Comparison of ENCODE assay signal across 2 cellular contexts in genomic region chr6:31193206-31193605, GRCh38.
TF ChIP-seq lines count a peak whose summit lies in the region.

No MANE protein-coding gene starts in this region.

TF ChIP-seq in HCT116, 20 proteins besides CTCF, POLR2A, EP300 and RAD21:
- TF ChIP-seq EZH2 (IDR thresholded peaks at IDR 0.05) (no peak), POLR2AphosphoS5 (IDR thresholded peaks at IDR 0.05; ENCODE audit: low read depth, low read length) (no peak), JUND (IDR thresholded peaks at IDR 0.05) (no peak), YY1 (IDR thresholded peaks at IDR 0.05; ENCODE audit: extremely low read depth, insufficient replicate concordance, low read depth, low read length) (no peak), EZH2phosphoT487 (IDR thresholded peaks at IDR 0.05; ENCODE audit: borderline replicate concordance) (no peak), TCF7L2 (IDR thresholded peaks at IDR 0.05; ENCODE audit: borderline replicate concordance, extremely low read depth, insufficient read depth, insufficient read length) (no peak), ZBTB33 (IDR thresholded peaks at IDR 0.05; ENCODE audit: extremely low read depth, insufficient replicate concordance, low read length) (no peak), ZNF274 (IDR thresholded peaks at IDR 0.05; ENCODE audit: low read depth, low read length) (no peak), MAX (IDR thresholded peaks at IDR 0.05) (no peak), SRF (IDR thresholded peaks at IDR 0.05; ENCODE audit: low read depth) (no peak), SIN3A (IDR thresholded peaks at IDR 0.05; ENCODE audit: low read depth) (no peak), SP1 (IDR thresholded peaks at IDR 0.05; ENCODE audit: low read depth) (no peak), CEBPB (IDR thresholded peaks at IDR 0.05; ENCODE audit: low read depth) (no peak), FOSL1 (IDR thresholded peaks at IDR 0.05; ENCODE audit: low read depth) (no peak)

TF ChIP-seq in K562, 482 proteins besides CTCF, POLR2A, EP300 and RAD21:
- peak; percentile 86 for TF ChIP-seq ZBTB33 (CRISPR knock-in tag; IDR thresholded peaks at IDR 0.05)
- TF ChIP-seq, protein P1, sequence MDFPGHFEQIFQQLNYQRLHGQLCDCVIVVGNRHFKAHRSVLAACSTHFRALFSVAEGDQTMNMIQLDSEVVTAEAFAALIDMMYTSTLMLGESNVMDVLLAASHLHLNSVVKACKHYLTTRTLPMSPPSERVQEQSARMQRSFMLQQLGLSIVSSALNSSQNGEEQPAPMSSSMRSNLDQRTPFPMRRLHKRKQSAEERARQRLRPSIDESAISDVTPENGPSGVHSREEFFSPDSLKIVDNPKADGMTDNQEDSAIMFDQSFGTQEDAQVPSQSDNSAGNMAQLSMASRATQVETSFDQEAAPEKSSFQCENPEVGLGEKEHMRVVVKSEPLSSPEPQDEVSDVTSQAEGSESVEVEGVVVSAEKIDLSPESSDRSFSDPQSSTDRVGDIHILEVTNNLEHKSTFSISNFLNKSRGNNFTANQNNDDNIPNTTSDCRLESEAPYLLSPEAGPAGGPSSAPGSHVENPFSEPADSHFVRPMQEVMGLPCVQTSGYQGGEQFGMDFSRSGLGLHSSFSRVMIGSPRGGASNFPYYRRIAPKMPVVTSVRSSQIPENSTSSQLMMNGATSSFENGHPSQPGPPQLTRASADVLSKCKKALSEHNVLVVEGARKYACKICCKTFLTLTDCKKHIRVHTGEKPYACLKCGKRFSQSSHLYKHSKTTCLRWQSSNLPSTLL (IDR thresholded peaks at IDR 0.05) = no peak
- TF ChIP-seq, protein P2, sequence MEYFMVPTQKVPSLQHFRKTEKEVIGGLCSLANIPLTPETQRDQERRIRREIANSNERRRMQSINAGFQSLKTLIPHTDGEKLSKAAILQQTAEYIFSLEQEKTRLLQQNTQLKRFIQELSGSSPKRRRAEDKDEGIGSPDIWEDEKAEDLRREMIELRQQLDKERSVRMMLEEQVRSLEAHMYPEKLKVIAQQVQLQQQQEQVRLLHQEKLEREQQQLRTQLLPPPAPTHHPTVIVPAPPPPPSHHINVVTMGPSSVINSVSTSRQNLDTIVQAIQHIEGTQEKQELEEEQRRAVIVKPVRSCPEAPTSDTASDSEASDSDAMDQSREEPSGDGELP (CRISPR knock-in tag; IDR thresholded peaks at IDR 0.05; ENCODE audit: borderline replicate concordance) = 0 out of 2 replicates have a peak, but pooled peaks have one; percentile 5
